14 cellular contexts compared by ENCODE assay signal in the genomic region with DNA sequence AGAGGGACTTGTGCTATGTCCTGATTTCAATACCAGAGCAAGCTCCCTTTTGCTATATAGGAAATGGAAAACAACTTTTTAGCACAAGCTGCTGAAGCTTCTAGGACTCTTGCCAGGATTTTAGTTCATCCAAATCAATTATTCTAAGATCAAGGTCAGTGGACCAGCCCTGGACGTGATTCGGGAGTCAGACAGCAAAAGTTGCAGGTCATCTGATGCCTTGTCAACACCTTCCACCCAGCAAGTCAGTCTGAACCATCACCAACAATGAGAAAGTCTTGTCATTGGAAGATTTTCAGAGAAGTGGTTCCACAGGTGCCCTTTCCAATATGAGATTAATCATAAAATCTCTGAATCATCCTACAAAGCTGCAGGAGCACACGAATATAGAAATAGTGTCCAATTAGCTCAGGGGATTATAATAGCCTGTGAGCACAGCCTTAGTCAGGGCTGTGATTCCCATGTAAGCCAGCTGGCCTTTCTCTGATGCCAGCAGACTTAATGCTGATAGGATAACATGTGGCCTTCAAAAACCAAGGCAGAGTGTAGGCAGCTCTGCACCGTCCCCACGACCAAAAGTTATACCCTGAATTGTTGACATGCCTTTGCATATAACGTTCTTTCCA.
DNase-seq lines count a peak whose midpoint lies in the region; ATAC-seq and TF ChIP-seq lines count a peak whose summit lies in the region.
"Had no signal": no experiment of that assay in that cellular context is flagged by ENCODE, and none has a peak within 500 bp of the region (broad histone marks: within the 10 kb centered on the region; RNA-seq: fewer than 3 reads in every experiment).

No MANE protein-coding gene starts in this region.

- intact Hi-C loops in posterior vena cava (cut with DNase I), result no loop called here

- H3K4me3 ChIP-seq in epithelial cell of esophagus (ENCODE audit: low read length), result no peak overlapping the region

- ATAC-seq in GM18873 (IDR thresholded peaks at IDR 0.05; ENCODE audit: low FRiP score, unreplicated experiment), result no peak
- no peak for ATAC-seq in HG03175 (IDR thresholded peaks at IDR 0.05; ENCODE audit: unreplicated experiment)
- no peak for ATAC-seq in HG02870 (IDR thresholded peaks at IDR 0.05; ENCODE audit: unreplicated experiment)
- ATAC-seq: stimulated activated memory B cell treated with anti-CD40 and anti-IgM and Interleukin-4, amounts not matched to agents 10 μg/mL and 1 μg/mL and 100 μg/mL, for 72 hours; T-cell had no signal

- TF ChIP-seq CTCF in epithelial cell of esophagus (IDR thresholded peaks at IDR 0.05; ENCODE audit: insufficient read depth, low read depth, low read length, missing control alignments), result no peak

- DNase-seq in Ammon's horn (ENCODE audit: low spot score) (peak; percentile 57), NCI-H82 (lab: John Stamatoyannopoulos, UW) (peak; percentile 82), epithelial cell of esophagus (ENCODE audit: low read depth) (peak; percentile 94), non-pigmented ciliary epithelial cell (ENCODE audit: low read depth) (peak; percentile 68), posterior vena cava (ENCODE audit: low spot score) (no peak)
- DNase-seq: activated effector memory CD4-positive, alpha-beta T cell treated with anti-CD3 and anti-CD28 coated beads, Interleukin-2, amount 50 U/mL, for 16 hours; CD4-positive, alpha-beta T cell; cerebellar nuclear complex; NCI-H1417 treated with DMSO at 0.1 percent for 48 hours; T-cell had no signal
